ENCODE assay signal across 9 cellular contexts in genomic region chr1:188027613-188028012, GRCh38.
DNase-seq lines count a peak whose midpoint lies in the region; ATAC-seq and TF ChIP-seq lines count a peak whose summit lies in the region.
"Had no signal": no experiment of that assay in that cellular context is flagged by ENCODE, and none has a peak within 500 bp of the region (broad histone marks: within the 10 kb centered on the region; RNA-seq: fewer than 3 reads in every experiment).

No MANE protein-coding gene starts in this region.

- peak overlapping the region; percentile 47 for H3K27ac ChIP-seq in RWPE2 (ENCODE audit: poor library complexity, severe bottlenecking)
- H3K27ac ChIP-seq: cardiac muscle cell had no signal

- no peaks in the 10 kb centered on the region for H3K27me3 ChIP-seq in RWPE2 (ENCODE audit: insufficient read depth, poor library complexity, severe bottlenecking)
- H3K27me3 ChIP-seq: cardiac muscle cell had no signal

- H3K9me3 ChIP-seq in RWPE2 (ENCODE audit: severe bottlenecking), result no peaks in the 10 kb centered on the region

- H3K9me3 Mint-ChIP-seq in naive thymus-derived CD8-positive, alpha-beta T cell, result peaks cover 0 to 12% (median 4%) of the 10 kb centered on the region in 9 donors

- H3K4me3 ChIP-seq in RWPE2 (ENCODE audit: severe bottlenecking), result no peak overlapping the region
- H3K4me3 ChIP-seq: cardiac muscle cell had no signal

- H3K4me1 Mint-ChIP-seq in naive thymus-derived CD8-positive, alpha-beta T cell, result no peaks in the 10 kb centered on the region

- H3K36me3 ChIP-seq in RWPE2 (ENCODE audit: low read depth), result no peaks in the 10 kb centered on the region
- H3K36me3 ChIP-seq: cardiac muscle cell had no signal

- no peak overlapping the region for H3K4me3 Mint-ChIP-seq in naive thymus-derived CD8-positive, alpha-beta T cell

- DNase-seq in RWPE2 (ENCODE audit: low spot score), result no peak
- peak; percentile 45 for DNase-seq in myocyte (ENCODE audit: low read depth)
- no peak for DNase-seq in D341Med (ENCODE audit: low spot score)
- DNase-seq in C1 segment of cervical spinal cord (lab: John Stamatoyannopoulos, UW), result no peak
- no peak for DNase-seq in naive thymus-derived CD8-positive, alpha-beta T cell

- no peaks in the 10 kb centered on the region for H3K27me3 Mint-ChIP-seq in naive thymus-derived CD8-positive, alpha-beta T cell

- ATAC-seq in GM18502 (IDR thresholded peaks at IDR 0.05; ENCODE audit: poor library complexity, unreplicated experiment) (peak; percentile 82), HG02798 (IDR thresholded peaks at IDR 0.05; ENCODE audit: poor library complexity, unreplicated experiment) (peak; percentile 90), RWPE2 (ENCODE audit: low read depth) (peak; percentile 99), GM21515 (IDR thresholded peaks at IDR 0.05; ENCODE audit: unreplicated experiment) (no peak)
- no peak for ATAC-seq in naive thymus-derived CD8-positive, alpha-beta T cell

- no peak for TF ChIP-seq CTCF in RWPE2 (IDR thresholded peaks at IDR 0.05; ENCODE audit: poor library complexity, severe bottlenecking)

- H3K4me1 ChIP-seq in RWPE2 (ENCODE audit: insufficient read depth, poor library complexity, severe bottlenecking), result peaks cover 13% of the 10 kb centered on the region

- no peaks in the 10 kb centered on the region for H3K36me3 Mint-ChIP-seq in naive thymus-derived CD8-positive, alpha-beta T cell

- no peak overlapping the region for H3K27ac Mint-ChIP-seq in naive thymus-derived CD8-positive, alpha-beta T cell

- POLR2A ChIA-PET in naive thymus-derived CD8-positive, alpha-beta T cell (lab: Charles Lee), result no interaction called here

Comparison
In these comparisons a context has a peak if more than half of its experiments do, and no peak if none do; other contexts are left out.
1. ATAC-seq: peak in GM18502 (single experiment), HG02798 (single experiment) and RWPE2 (single experiment); none in GM21515 (single experiment) and naive thymus-derived CD8-positive, alpha-beta T cell (0 of 2).